Comparison of ENCODE assay signal across 23 cellular contexts in genomic region chrX:14357314-14357713, GRCh38.
"Had no signal": no experiment of that assay in that cellular context is flagged by ENCODE, and none has a peak within 500 bp of the region (broad histone marks: within the 10 kb centered on the region; RNA-seq: fewer than 3 reads in every experiment).

No MANE protein-coding gene starts in this region.

- H3K27me3 ChIP-seq: gastrocnemius medialis, testis, uterus had no signal

- DNase-seq: activated CD4-positive, alpha-beta memory T cell treated with anti-CD3 and anti-CD28 coated beads for 36 hours; activated CD4-positive, alpha-beta T cell treated with anti-CD3 and anti-CD28 coated beads for 48 hours; activated effector memory CD4-positive, alpha-beta T cell treated with Interleukin-2 at 50 U/mL for 16 hours; activated naive CD4-positive, alpha-beta T cell treated with anti-CD3 and anti-CD28 coated beads, Interleukin-2, amount 10 ng/mL, durations not matched to agents 7 days and 5 days; activated T-cell treated with anti-CD3 and anti-CD28 coated beads, Interleukin-2, amount 50 U/mL, for 48 hours; amygdala; cerebellar nuclear complex; cortex of kidney; erythroblast; gastrocnemius medialis; hippocampal formation; left ventricle myocardium superior; midbrain; nephron progenitor cell; nucleus accumbens; stimulated activated CD4-positive, alpha-beta T cell treated with anti-CD3 and anti-CD28 coated beads, Interleukin-2, amount 100 ng/mL, for 48 hours; stimulated activated CD8-positive, alpha-beta memory T cell treated with anti-CD3 and anti-CD28 coated beads, Interleukin-4, amount 100 ng/mL, for 48 hours; stimulated activated naive B cell treated with anti-CD40 and anti-IgM and Interleukin-4, amounts not matched to agents 10 μg/mL and 1 μg/mL and 100 μg/mL, for 72 hours; T-helper 17 cell; testis; trophoblast cell; uterus had no signal

- H3K4me1 Mint-ChIP-seq: activated naive CD4-positive, alpha-beta T cell treated with anti-CD3 and anti-CD28 coated beads, Interleukin-2, amount 10 ng/mL, durations not matched to agents 7 days and 5 days; stimulated activated naive B cell treated with anti-CD40 and anti-IgM and Interleukin-4, amounts not matched to agents 10 μg/mL and 1 μg/mL and 100 μg/mL, for 72 hours; T-helper 17 cell had no signal

- H3K4me1 ChIP-seq: gastrocnemius medialis, testis, uterus had no signal

- H3K27ac Mint-ChIP-seq: activated CD4-positive, alpha-beta memory T cell treated with anti-CD3 and anti-CD28 coated beads for 36 hours; activated naive CD4-positive, alpha-beta T cell treated with anti-CD3 and anti-CD28 coated beads, Interleukin-2, amount 10 ng/mL, durations not matched to agents 7 days and 5 days; nephron progenitor cell; stimulated activated naive B cell treated with anti-CD40 and anti-IgM and Interleukin-4, amounts not matched to agents 10 μg/mL and 1 μg/mL and 100 μg/mL, for 72 hours; T-helper 17 cell had no signal

- H3K4me3 Mint-ChIP-seq: activated CD4-positive, alpha-beta memory T cell treated with anti-CD3 and anti-CD28 coated beads for 36 hours; activated naive CD4-positive, alpha-beta T cell treated with anti-CD3 and anti-CD28 coated beads, Interleukin-2, amount 10 ng/mL, durations not matched to agents 7 days and 5 days; nephron progenitor cell; stimulated activated naive B cell treated with anti-CD40 and anti-IgM and Interleukin-4, amounts not matched to agents 10 μg/mL and 1 μg/mL and 100 μg/mL, for 72 hours; T-helper 17 cell had no signal

- H3K27me3 Mint-ChIP-seq: activated CD4-positive, alpha-beta memory T cell treated with anti-CD3 and anti-CD28 coated beads for 36 hours; activated naive CD4-positive, alpha-beta T cell treated with anti-CD3 and anti-CD28 coated beads, Interleukin-2, amount 10 ng/mL, durations not matched to agents 7 days and 5 days; T-helper 17 cell had no signal

- H3K9me3 ChIP-seq: gastrocnemius medialis, testis, uterus had no signal

- H3K36me3 Mint-ChIP-seq: activated CD4-positive, alpha-beta memory T cell treated with anti-CD3 and anti-CD28 coated beads for 36 hours; activated naive CD4-positive, alpha-beta T cell treated with anti-CD3 and anti-CD28 coated beads, Interleukin-2, amount 10 ng/mL, durations not matched to agents 7 days and 5 days; stimulated activated naive B cell treated with anti-CD40 and anti-IgM and Interleukin-4, amounts not matched to agents 10 μg/mL and 1 μg/mL and 100 μg/mL, for 72 hours had no signal

- H3K27ac ChIP-seq: gastrocnemius medialis, testis, uterus had no signal

- H3K9me3 Mint-ChIP-seq: activated CD4-positive, alpha-beta memory T cell treated with anti-CD3 and anti-CD28 coated beads for 36 hours; activated naive CD4-positive, alpha-beta T cell treated with anti-CD3 and anti-CD28 coated beads, Interleukin-2, amount 10 ng/mL, durations not matched to agents 7 days and 5 days had no signal

- ATAC-seq: gastrocnemius medialis; left ventricle myocardium superior; sciatic nerve; stimulated activated naive B cell treated with anti-CD40 and anti-IgM and Interleukin-4, amounts not matched to agents 10 μg/mL and 1 μg/mL and 100 μg/mL, for 72 hours; T-helper 17 cell had no signal

- H3K36me3 ChIP-seq: gastrocnemius medialis, uterus had no signal

- H3K4me3 ChIP-seq: gastrocnemius medialis, testis, uterus had no signal
